In genomic region chr2:163341426-163341825, GRCh38 we compare ENCODE assay signal across 1 cellular context.
TF ChIP-seq lines count a peak whose summit lies in the region.

No MANE protein-coding gene starts in this region.

TF ChIP-seq in IMR-90, 13 proteins besides CTCF, POLR2A, EP300 and RAD21 (continued from another document):
- TF ChIP-seq NFE2L2 (IDR thresholded peaks at IDR 0.05; ENCODE audit: low read depth, low read length) (no peak), RFX5 (IDR thresholded peaks at IDR 0.05; ENCODE audit: low read depth, low read length) (no peak), RCOR1 (IDR thresholded peaks at IDR 0.05; ENCODE audit: insufficient replicate concordance, low read length) (no peak), MAZ (IDR thresholded peaks at IDR 0.05; ENCODE audit: borderline replicate concordance, low read depth, low read length) (no peak), SMC3 (IDR thresholded peaks at IDR 0.05; ENCODE audit: low read depth, low read length) (no peak), BHLHE40 (IDR thresholded peaks at IDR 0.05; ENCODE audit: low read depth, low read length) (no peak), CEBPB (IDR thresholded peaks at IDR 0.05; ENCODE audit: low read depth, low read length) (no peak), CHD1 (IDR thresholded peaks at IDR 0.05; ENCODE audit: low read depth, low read length) (no peak), MXI1 (IDR thresholded peaks at IDR 0.05; ENCODE audit: borderline replicate concordance, low read depth, low read length) (no peak)
